Comparison of ENCODE assay signal across 1 cellular context in the genomic region with DNA sequence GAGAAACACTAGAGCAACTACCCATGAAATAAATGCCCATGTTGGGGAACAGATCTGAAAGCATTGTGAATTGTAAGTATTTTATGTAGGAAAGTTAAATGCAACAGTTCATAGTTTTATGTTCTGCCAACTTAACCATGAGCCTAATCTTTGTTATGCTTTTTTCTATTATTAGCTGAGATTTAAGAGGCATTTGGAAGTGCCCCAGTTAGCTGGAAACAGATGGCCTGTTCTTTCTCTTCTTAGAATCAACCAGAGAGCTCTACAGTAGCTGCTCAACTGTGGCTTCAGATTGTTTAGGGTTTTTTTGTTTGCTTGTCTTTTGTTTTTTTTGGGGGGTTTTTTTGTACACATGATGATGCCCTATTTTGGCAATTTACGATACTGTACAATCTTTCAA.
TF ChIP-seq lines count a peak whose summit lies in the region.

No MANE protein-coding gene starts in this region.

TF ChIP-seq in GM23338, 12 proteins besides CTCF, POLR2A, EP300 and RAD21 (continued from another document):
- TF ChIP-seq CREB1 (CRISPR knock-in tag; IDR thresholded peaks at IDR 0.05; ENCODE audit: low read depth) (no peak), JUNB (IDR thresholded peaks at IDR 0.05; ENCODE audit: unreplicated experiment) (no peak), ZNF331 (CRISPR knock-in tag; IDR thresholded peaks at IDR 0.05; ENCODE audit: low read depth) (no peak), STAT1 (IDR thresholded peaks at IDR 0.05; ENCODE audit: unreplicated experiment) (no peak), EZH2phosphoT487 (IDR thresholded peaks at IDR 0.05; ENCODE audit: unreplicated experiment) (no peak), EZH2 (IDR thresholded peaks at IDR 0.05; ENCODE audit: low read depth, unreplicated experiment) (no peak), NANOG (IDR thresholded peaks at IDR 0.05; ENCODE audit: borderline replicate concordance) (no peak)
- TF ChIP-seq, protein P1, sequence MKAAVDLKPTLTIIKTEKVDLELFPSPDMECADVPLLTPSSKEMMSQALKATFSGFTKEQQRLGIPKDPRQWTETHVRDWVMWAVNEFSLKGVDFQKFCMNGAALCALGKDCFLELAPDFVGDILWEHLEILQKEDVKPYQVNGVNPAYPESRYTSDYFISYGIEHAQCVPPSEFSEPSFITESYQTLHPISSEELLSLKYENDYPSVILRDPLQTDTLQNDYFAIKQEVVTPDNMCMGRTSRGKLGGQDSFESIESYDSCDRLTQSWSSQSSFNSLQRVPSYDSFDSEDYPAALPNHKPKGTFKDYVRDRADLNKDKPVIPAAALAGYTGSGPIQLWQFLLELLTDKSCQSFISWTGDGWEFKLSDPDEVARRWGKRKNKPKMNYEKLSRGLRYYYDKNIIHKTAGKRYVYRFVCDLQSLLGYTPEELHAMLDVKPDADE (IDR thresholded peaks at IDR 0.05), result no peak
- TF ChIP-seq, protein P2, sequence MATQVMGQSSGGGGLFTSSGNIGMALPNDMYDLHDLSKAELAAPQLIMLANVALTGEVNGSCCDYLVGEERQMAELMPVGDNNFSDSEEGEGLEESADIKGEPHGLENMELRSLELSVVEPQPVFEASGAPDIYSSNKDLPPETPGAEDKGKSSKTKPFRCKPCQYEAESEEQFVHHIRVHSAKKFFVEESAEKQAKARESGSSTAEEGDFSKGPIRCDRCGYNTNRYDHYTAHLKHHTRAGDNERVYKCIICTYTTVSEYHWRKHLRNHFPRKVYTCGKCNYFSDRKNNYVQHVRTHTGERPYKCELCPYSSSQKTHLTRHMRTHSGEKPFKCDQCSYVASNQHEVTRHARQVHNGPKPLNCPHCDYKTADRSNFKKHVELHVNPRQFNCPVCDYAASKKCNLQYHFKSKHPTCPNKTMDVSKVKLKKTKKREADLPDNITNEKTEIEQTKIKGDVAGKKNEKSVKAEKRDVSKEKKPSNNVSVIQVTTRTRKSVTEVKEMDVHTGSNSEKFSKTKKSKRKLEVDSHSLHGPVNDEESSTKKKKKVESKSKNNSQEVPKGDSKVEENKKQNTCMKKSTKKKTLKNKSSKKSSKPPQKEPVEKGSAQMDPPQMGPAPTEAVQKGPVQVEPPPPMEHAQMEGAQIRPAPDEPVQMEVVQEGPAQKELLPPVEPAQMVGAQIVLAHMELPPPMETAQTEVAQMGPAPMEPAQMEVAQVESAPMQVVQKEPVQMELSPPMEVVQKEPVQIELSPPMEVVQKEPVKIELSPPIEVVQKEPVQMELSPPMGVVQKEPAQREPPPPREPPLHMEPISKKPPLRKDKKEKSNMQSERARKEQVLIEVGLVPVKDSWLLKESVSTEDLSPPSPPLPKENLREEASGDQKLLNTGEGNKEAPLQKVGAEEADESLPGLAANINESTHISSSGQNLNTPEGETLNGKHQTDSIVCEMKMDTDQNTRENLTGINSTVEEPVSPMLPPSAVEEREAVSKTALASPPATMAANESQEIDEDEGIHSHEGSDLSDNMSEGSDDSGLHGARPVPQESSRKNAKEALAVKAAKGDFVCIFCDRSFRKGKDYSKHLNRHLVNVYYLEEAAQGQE (IDR thresholded peaks at IDR 0.05; ENCODE audit: unreplicated experiment), result no peak
TF ChIP-seq in GM23338: peak in this region for 0.
